ENCODE assay signal across 8 cellular contexts in genomic region chr12:121673013-121673441, GRCh38. TPM values are rescaled to one million over a fixed set of nuclear protein-coding genes. Genes with fewer than 3 reads are reported as not detected.
DNase-seq lines count a peak whose midpoint lies in the region; ATAC-seq and TF ChIP-seq lines count a peak whose summit lies in the region.

No MANE protein-coding gene starts in this region.

- H3K36me3 Mint-ChIP-seq in naive B cell: no peaks in the 10 kb centered on the region

- H3K27ac ChIP-seq in colonic mucosa: peak overlapping the region; percentile 5

- H3K27me3 Mint-ChIP-seq in naive B cell: no peaks in the 10 kb centered on the region

- peak overlapping the region; percentile 36 for H3K4me3 ChIP-seq in colonic mucosa

- peak overlapping the region; percentile 83 to 95 (median 92) for H3K4me3 Mint-ChIP-seq in naive B cell

- no peaks in the 10 kb centered on the region for H3K9me3 Mint-ChIP-seq in naive B cell

- TF ChIP-seq CTCF in colonic mucosa (IDR thresholded peaks at IDR 0.05): no peak

- intact Hi-C loops in colonic mucosa (cut with DNase I): no loop called here
- intact Hi-C loops in posterior vena cava (cut with DNase I): loop anchor here (10.0 kb wide), 1 partner anchor 178 kb away; no protein-coding TSS in a partner anchor

- DNase-seq in DMS53 treated with DMSO at 0.1 percent for 48 hours (lab: John Stamatoyannopoulos, UW; ENCODE audit: unreplicated experiment) (peak; percentile 32), NCI-H2029 (lab: John Stamatoyannopoulos, UW) (peak; percentile 54), colonic mucosa (peak; percentile 48), naive B cell (no peak), posterior vena cava (ENCODE audit: low spot score) (no peak)

- ATAC-seq in naive B cell (ENCODE audit: low read depth in 2 of 2) (no peak), HG02642 (IDR thresholded peaks at IDR 0.05; ENCODE audit: poor library complexity, unreplicated experiment) (no peak), GM21390 (IDR thresholded peaks at IDR 0.05; ENCODE audit: unreplicated experiment) (no peak), HG03135 (IDR thresholded peaks at IDR 0.05; ENCODE audit: unreplicated experiment) (no peak)

- H3K27me3 ChIP-seq in colonic mucosa: no peaks in the 10 kb centered on the region

- H3K9ac ChIP-seq in colonic mucosa (ENCODE audit: low read depth in 2 of 2, low read length in 2 of 2): peak overlapping the region; percentile 30 to 55

- H3K4me1 ChIP-seq in colonic mucosa: no peaks in the 10 kb centered on the region

- H3K9me3 ChIP-seq in colonic mucosa: no peaks in the 10 kb centered on the region

- H3K27ac Mint-ChIP-seq in naive B cell: peak overlapping the region; percentile 98 to 100 (median 99)

- peaks cover 4 to 31% (median 28%) of the 10 kb centered on the region in 3 donors for H3K4me1 Mint-ChIP-seq in naive B cell

- no peaks in the 10 kb centered on the region for H3K36me3 ChIP-seq in colonic mucosa

RNA-seq across cellular contexts. Expression of gene MORN3, which starts 3.6 kb away (rescaled TPM):
- not detected for total RNA-seq in colonic mucosa
- under 1 TPM in 5 of 6 donors, not detected in 1; 0.17 to 0.72 (median 0.28) TPM for polyA plus RNA-seq in naive B cell (ENCODE audit: low read depth in 6 of 6)
- under 1 TPM; 0.19 to 0.32 TPM for total RNA-seq in posterior vena cava

RNA-seq across cellular contexts. Expression of gene TMEM120B, which starts 39.5 kb away (rescaled TPM):
- 1 to 10 TPM; 3.9 to 6.5 TPM for total RNA-seq in colonic mucosa
- 1 to 10 TPM in 4 of 6 donors, under 1 TPM in 2; 0.76 to 2.8 (median 1.4) TPM for polyA plus RNA-seq in naive B cell (ENCODE audit: low read depth in 6 of 6)
- 10 to 100 TPM in 1 of 2 donors, 1 to 10 TPM in 1; 7.9 to 11.0 TPM for total RNA-seq in posterior vena cava

RNA-seq across cellular contexts. Expression of gene ORAI1, which starts 46.7 kb away (rescaled TPM):
- total RNA-seq in colonic mucosa (10 to 100 TPM; 14.6 to 23.5 TPM), posterior vena cava (10 to 100 TPM; 10.5 to 13.1 TPM)
- polyA plus RNA-seq in naive B cell (ENCODE audit: low read depth in 6 of 6): 100 to 1,000 TPM; 130 to 190 (median 161) TPM

Comparison
In these comparisons a context has a peak if more than half of its experiments do, and no peak if none do; other contexts are left out.
1. DNase-seq: peak in DMS53 treated with DMSO at 0.1 percent for 48 hours (single experiment), NCI-H2029 (single experiment) and colonic mucosa (single experiment); none in naive B cell (single experiment) and posterior vena cava (single experiment).